Comparison of ENCODE assay signal across 1 cellular context in the genomic region with DNA sequence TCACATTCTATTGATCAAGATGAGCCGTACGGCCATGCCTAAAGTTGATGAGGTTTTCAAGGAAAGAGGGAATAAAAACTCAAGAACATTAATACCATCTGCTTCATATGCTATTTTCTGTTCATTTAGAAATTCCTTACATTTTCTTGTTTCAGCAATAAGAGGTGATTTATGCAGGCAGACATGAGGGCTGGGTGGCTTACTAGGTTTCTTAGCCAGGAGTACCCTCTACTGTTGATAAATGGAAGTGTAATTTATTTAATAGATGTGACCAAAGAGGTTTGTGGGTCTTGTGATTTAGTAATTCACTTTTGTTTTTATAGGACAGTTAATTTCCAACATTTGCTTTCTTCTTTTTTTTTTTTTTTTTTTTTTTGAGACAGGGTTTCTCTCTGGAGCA.
TF ChIP-seq lines count a peak whose summit lies in the region.

No MANE protein-coding gene starts in this region.

TF ChIP-seq in GM12878, 131 proteins besides CTCF, POLR2A, EP300 and RAD21:
- TF ChIP-seq USF2 (IDR thresholded peaks at IDR 0.05; ENCODE audit: borderline replicate concordance, low read depth, low read length) (no peak), FOS (IDR thresholded peaks at IDR 0.05; ENCODE audit: borderline replicate concordance, extremely low read depth, insufficient read length) (no peak), SMC3 (IDR thresholded peaks at IDR 0.05; ENCODE audit: borderline replicate concordance, low read length) (peak; percentile 51; the same call in 1 of the 2 replicates)
